Comparison of ENCODE assay signal across 10 cellular contexts in the genomic region with DNA sequence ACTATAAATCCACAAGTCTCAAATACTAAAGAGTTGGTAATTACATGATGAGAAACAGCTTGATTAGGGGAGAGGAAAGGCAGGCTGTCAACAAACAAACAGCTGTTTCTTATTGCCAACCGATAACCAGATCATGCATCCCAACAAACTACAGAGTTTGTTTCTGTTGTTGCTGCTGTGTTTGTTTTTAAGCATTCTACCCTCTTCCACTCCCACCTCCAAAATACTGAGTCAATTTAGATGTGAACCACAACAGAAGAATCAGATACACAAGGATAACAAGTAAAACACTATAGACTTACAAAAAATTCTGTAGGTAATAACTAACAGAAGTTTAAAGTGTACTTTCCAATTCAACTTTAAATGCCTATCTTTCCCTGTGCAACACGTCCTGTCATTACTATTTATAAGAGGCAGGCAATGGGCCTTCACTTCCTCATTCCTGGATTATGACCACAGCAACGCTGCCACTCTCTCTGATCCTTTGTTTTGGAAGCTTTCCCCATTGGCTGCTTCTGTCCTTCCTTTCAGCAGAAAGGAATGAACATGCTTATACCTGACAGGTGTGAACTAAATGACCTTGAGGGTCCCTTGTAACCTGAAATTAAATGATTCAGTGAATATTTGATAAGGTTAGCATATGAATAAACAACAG.
DNase-seq lines count a peak whose midpoint lies in the region; ATAC-seq and TF ChIP-seq lines count a peak whose summit lies in the region.
"Had no signal": no experiment of that assay in that cellular context is flagged by ENCODE, and none has a peak within 500 bp of the region (broad histone marks: within the 10 kb centered on the region; RNA-seq: fewer than 3 reads in every experiment).

No MANE protein-coding gene starts in this region.

- no peak overlapping the region for H3K9ac ChIP-seq in MM.1S (ENCODE audit: low read length)

- H3K36me3 ChIP-seq in ACC112 (ENCODE audit: insufficient read depth, low read length) (no peaks in the 10 kb centered on the region), MM.1S (replicated peaks; ENCODE audit: insufficient read depth, low read length) (no peaks in the 10 kb centered on the region)

- no peaks in the 10 kb centered on the region for H4K20me1 ChIP-seq in MM.1S (ENCODE audit: insufficient read depth, low read length)

- TF ChIP-seq CTCF in LNCaP clone FGC (IDR thresholded peaks at IDR 0.05; ENCODE audit: control insufficient read depth, extremely low read depth, insufficient read depth): no peak
- TF ChIP-seq CTCF in astrocyte of the spinal cord (IDR thresholded peaks at IDR 0.05; ENCODE audit: low read depth, low read length): no peak
- no peak for TF ChIP-seq CTCF in MM.1S (IDR thresholded peaks at IDR 0.05; ENCODE audit: low read length)

- no peaks in the 10 kb centered on the region for H3K79me2 ChIP-seq in ACC112 (ENCODE audit: control insufficient read depth, insufficient read depth, low read length, unreplicated experiment)
- H3K79me2 ChIP-seq in MM.1S (ENCODE audit: low read length): no peaks in the 10 kb centered on the region

- DNase-seq in LNCaP clone FGC (ENCODE audit: low read depth) (peak; percentile 59), astrocyte of the spinal cord (ENCODE audit: low read depth, low spot score) (peak; percentile 54), kidney glomerular epithelial cell (lab: John Stamatoyannopoulos, UW) (peak; percentile 85), MM.1S (no peak)
- DNase-seq in activated CD4-positive, alpha-beta T cell treated with anti-CD3 and anti-CD28 coated beads for 1 hour: no peak
- DNase-seq: activated naive CD8-positive, alpha-beta T cell treated with anti-CD3 and anti-CD28 coated beads, Interleukin-2, amount 10 ng/mL, durations not matched to agents 7 days and 5 days; DND-41 had no signal

- no peak overlapping the region for H3K27ac ChIP-seq in ACC112 (ENCODE audit: low read depth, low read length)
- no peak overlapping the region for H3K27ac ChIP-seq in MM.1S (ENCODE audit: low read length)

- H3K4me2 ChIP-seq in MM.1S (ENCODE audit: low read depth, low read length): no peak overlapping the region

- H3K9me3 ChIP-seq in MM.1S (replicated peaks; ENCODE audit: insufficient read depth, low read length): no peaks in the 10 kb centered on the region

- H3K9me2 ChIP-seq in MM.1S (replicated peaks; ENCODE audit: insufficient read depth, low read length): no peaks in the 10 kb centered on the region

- in situ Hi-C loops in astrocyte of the spinal cord (cut with HindIII; ENCODE audit: low sequenced_read_pairs): no loop called here

- H2AFZ ChIP-seq in ACC112 (ENCODE audit: low read length, unreplicated experiment) (peak overlapping the region; percentile 38), MM.1S (ENCODE audit: low read length) (no peak overlapping the region)

- ATAC-seq in GM18517 (IDR thresholded peaks at IDR 0.05; ENCODE audit: unreplicated experiment) (no peak), GM21423 (IDR thresholded peaks at IDR 0.05; ENCODE audit: unreplicated experiment) (no peak)

- no peaks in the 10 kb centered on the region for H3F3A ChIP-seq in MM.1S (ENCODE audit: insufficient read depth, low read length)

- H3K27me3 ChIP-seq in ACC112 (ENCODE audit: insufficient read depth, low read length) (no peaks in the 10 kb centered on the region), MM.1S (replicated peaks; ENCODE audit: insufficient read depth, low read length) (no peaks in the 10 kb centered on the region)

- peaks cover 16% of the 10 kb centered on the region for H3K4me1 ChIP-seq in ACC112 (ENCODE audit: control insufficient read depth, insufficient read depth, low read length, unreplicated experiment)
- peaks cover 11% of the 10 kb centered on the region for H3K4me1 ChIP-seq in MM.1S (ENCODE audit: low read length)

- no peak overlapping the region for H3K4me3 ChIP-seq in ACC112 (ENCODE audit: low read depth, low read length)
- H3K4me3 ChIP-seq in LNCaP clone FGC (ENCODE audit: low read depth, low read length): no peak overlapping the region
- no peak overlapping the region for H3K4me3 ChIP-seq in astrocyte of the spinal cord (ENCODE audit: low read depth, low read length)
- H3K4me3 ChIP-seq in MM.1S (ENCODE audit: low read length): no peak overlapping the region

Comparison
In these comparisons a context has a peak if more than half of its experiments do, and no peak if none do; other contexts are left out.
1. DNase-seq: peak in LNCaP clone FGC (single experiment), astrocyte of the spinal cord (single experiment) and kidney glomerular epithelial cell (single experiment); none in activated CD4-positive, alpha-beta T cell treated with anti-CD3 and anti-CD28 coated beads for 1 hour (single experiment) and MM.1S (single experiment).